ENCODE assay signal across 8 cellular contexts in the genomic region with DNA sequence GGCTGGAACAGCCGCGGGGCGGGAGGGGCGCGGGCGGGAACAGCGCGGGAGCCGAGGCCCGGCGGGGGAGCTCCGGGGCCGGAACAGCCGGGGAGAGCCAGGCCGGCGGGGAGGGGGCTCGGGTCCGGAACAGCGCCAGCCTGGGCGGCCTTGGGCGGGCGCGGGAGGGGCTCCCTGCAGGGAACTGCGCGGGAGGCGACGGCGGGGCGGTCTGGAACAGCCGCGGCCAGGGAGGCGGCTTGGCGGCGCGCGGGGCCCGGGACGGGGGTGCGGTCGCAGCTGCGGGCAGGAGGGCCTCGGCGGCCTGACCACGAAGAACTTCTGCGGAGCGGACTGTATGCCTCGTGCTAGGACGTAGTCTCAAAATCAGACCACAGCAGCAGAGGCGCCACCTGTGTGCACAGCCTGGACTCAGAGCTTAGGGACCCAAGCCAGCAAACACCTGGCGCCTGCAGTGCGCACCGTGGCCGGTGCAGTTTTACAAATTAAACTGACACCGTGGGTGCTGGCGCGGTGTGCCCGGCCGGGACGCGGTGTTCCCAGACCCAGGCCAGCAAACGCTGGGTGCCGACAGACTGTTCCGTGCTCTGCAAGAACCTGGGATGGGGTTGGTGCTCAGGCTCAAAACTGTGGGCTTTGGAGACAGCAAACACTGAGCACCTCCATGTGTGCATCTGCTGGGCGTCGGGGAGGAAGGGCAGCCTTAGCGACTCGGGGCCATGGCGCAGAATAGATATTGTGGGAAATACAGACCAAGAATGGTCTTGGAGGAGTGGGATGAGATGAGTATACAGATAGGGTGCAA. TPM values are rescaled to one million over a fixed set of nuclear protein-coding genes. Genes with fewer than 3 reads are reported as not detected.
DNase-seq lines count a peak whose midpoint lies in the region; ATAC-seq lines count a peak whose summit lies in the region.

No MANE protein-coding gene starts in this region.

- peak; percentile 62 for ATAC-seq in HG02938 (IDR thresholded peaks at IDR 0.05; ENCODE audit: unreplicated experiment)

- H3K36me3 ChIP-seq in ectodermal cell (ENCODE audit: control insufficient read depth, insufficient read depth, low read length) (no peaks in the 10 kb centered on the region), mesodermal cell (ENCODE audit: control insufficient read depth, insufficient read depth, low read length) (no peaks in the 10 kb centered on the region)

- H3K4me3 ChIP-seq in ectodermal cell (ENCODE audit: insufficient read depth, low read depth, low read length), result peak overlapping the region; percentile 44
- H3K4me3 ChIP-seq in mesodermal cell (ENCODE audit: extremely low read depth, insufficient read depth, low read length, poor library complexity, severe bottlenecking), result peak overlapping the region; percentile 44

- peak overlapping the region; percentile 74 for H3K27ac ChIP-seq in ectodermal cell (ENCODE audit: insufficient read depth, low read depth, low read length, poor library complexity, severe bottlenecking)
- H3K27ac ChIP-seq in mesodermal cell (ENCODE audit: low read depth, low read length, severe bottlenecking), result peak overlapping the region; percentile 79

- H3K9me3 ChIP-seq in ectodermal cell (ENCODE audit: control insufficient read depth, low read length) (no peaks in the 10 kb centered on the region), mesodermal cell (ENCODE audit: control insufficient read depth, low read length) (peaks cover 18% of the 10 kb centered on the region)

- WGBS in ectodermal cell, 2 experiments, result 7% methylated on average over 68 of the region's 68 CpGs
- 7 to 8% methylated on average over 51 to 67 of the region's 68 CpGs for WGBS in mesodermal cell (ENCODE audit: insufficient coverage in 2 of 2), 2 experiments

- DNase-seq in NCI-H748 treated with DMSO at 0.1 percent for 48 hours (lab: John Stamatoyannopoulos, UW) (peak; percentile 74), NCI-H748 (lab: John Stamatoyannopoulos, UW; ENCODE audit: unreplicated experiment) (no peak), NCI-H2171 (lab: John Stamatoyannopoulos, UW) (peak; percentile 99)
- DNase-seq in activated CD4-positive, alpha-beta T cell treated with anti-CD3 and anti-CD28 coated beads, Interleukin-2, amount 50 U/mL, for 1 hour, result peak; percentile 79
- DNase-seq in stimulated activated CD8-positive, alpha-beta memory T cell treated with anti-CD3 and anti-CD28 coated beads, Interleukin-4, amount 100 ng/mL, for 4 hours (ENCODE audit: low read depth in 2 of 2, low spot score in 1 of 2), result peak; percentile 46 to 62

- H3K27me3 ChIP-seq in ectodermal cell (ENCODE audit: control insufficient read depth, insufficient read depth, low read length, poor library complexity, severe bottlenecking), result no peaks in the 10 kb centered on the region

- H3K4me1 ChIP-seq in ectodermal cell (ENCODE audit: control insufficient read depth, insufficient read depth, low read length) (peaks cover 4% of the 10 kb centered on the region), mesodermal cell (ENCODE audit: control insufficient read depth, insufficient read depth, low read length, poor library complexity, severe bottlenecking) (peaks cover 9% of the 10 kb centered on the region)

RNA-seq across cellular contexts. Expression of a gene that starts 0.6 kb away (rescaled TPM):
- 4.0 TPM for polyA plus RNA-seq in ectodermal cell (2013, experiment 1 of 4)
- polyA plus RNA-seq in ectodermal cell (2013, experiment 2 of 4), result 3.6 TPM
- polyA plus RNA-seq in ectodermal cell (2013, experiment 3 of 4), result 3.5 TPM
- 3.4 TPM for polyA plus RNA-seq in ectodermal cell (2013, experiment 4 of 4)
- polyA plus RNA-seq in mesodermal cell (2013, experiment 1 of 2), result 4.3 TPM
- polyA plus RNA-seq in mesodermal cell (2013, experiment 2 of 2), result 3.3 TPM

RNA-seq across cellular contexts. Expression of a gene that starts 12.3 kb away (rescaled TPM):
- 4.5 TPM for polyA plus RNA-seq in ectodermal cell (2013, experiment 1 of 4)
- polyA plus RNA-seq in ectodermal cell (2013, experiment 2 of 4), result 5.2 TPM
- 4.4 TPM for polyA plus RNA-seq in ectodermal cell (2013, experiment 3 of 4)
- 2.9 TPM for polyA plus RNA-seq in ectodermal cell (2013, experiment 4 of 4)
- polyA plus RNA-seq in mesodermal cell (2013, experiment 1 of 2), result 2.0 TPM
- polyA plus RNA-seq in mesodermal cell (2013, experiment 2 of 2), result 2.1 TPM

RNA-seq across cellular contexts. Expression of a gene that starts 46.2 kb away (rescaled TPM):
- polyA plus RNA-seq in ectodermal cell (2013, experiment 1 of 4), result 32.8 TPM
- 37.6 TPM for polyA plus RNA-seq in ectodermal cell (2013, experiment 2 of 4)
- polyA plus RNA-seq in ectodermal cell (2013, experiment 3 of 4), result 26.5 TPM
- polyA plus RNA-seq in ectodermal cell (2013, experiment 4 of 4), result 27.6 TPM
- 10.5 TPM for polyA plus RNA-seq in mesodermal cell (2013, experiment 1 of 2)
- polyA plus RNA-seq in mesodermal cell (2013, experiment 2 of 2), result 11.0 TPM

RNA-seq across cellular contexts. Expression of a gene that starts 58.1 kb away (rescaled TPM):
- 22.8 TPM for polyA plus RNA-seq in ectodermal cell (2013, experiment 1 of 4)
- 18.8 TPM for polyA plus RNA-seq in ectodermal cell (2013, experiment 2 of 4)
- polyA plus RNA-seq in ectodermal cell (2013, experiment 3 of 4), result 18.7 TPM
- 23.3 TPM for polyA plus RNA-seq in ectodermal cell (2013, experiment 4 of 4)
- polyA plus RNA-seq in mesodermal cell (2013, experiment 1 of 2), result 29.1 TPM
- 27.1 TPM for polyA plus RNA-seq in mesodermal cell (2013, experiment 2 of 2)
